In the genomic region with DNA sequence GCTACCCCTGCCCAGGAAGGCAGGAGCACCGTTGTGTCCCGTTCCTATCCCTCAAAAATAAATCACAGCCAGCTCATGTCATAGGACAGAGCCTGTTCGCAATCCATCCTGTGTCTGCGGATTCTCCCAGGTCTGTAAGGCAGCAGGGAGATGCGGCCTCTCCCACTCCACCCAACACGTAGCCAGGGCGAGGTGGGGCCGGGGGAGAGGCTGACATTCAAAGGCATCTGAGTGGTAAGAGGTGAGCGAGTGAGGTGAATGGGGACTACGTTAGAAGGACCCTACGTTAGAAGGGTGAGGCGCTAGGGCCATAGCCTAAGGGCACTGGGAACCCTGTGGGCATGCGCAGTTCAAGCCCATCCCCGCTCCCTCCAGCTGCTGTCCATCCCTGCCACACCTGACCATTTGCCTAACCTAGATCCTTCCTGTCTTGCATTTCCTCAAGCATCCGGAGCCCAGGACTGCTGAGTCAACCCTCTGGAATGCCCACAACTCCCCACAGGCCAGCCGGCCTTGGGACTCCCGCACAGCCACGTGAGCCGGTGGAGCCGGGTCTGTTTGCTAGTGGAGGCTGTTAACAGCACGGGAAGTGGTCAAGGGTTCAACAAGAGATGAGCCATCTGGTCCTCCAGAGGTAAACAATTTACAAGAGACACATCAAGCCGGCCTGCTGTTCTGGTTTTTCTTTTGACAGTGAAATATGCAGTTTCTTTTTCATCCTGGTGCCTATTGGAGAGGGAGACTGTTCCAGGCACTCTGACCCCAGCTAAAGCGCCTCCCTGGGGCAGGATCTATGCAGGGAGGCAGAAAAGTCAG, we compare ENCODE assay signal across 1 cellular context.
A peak's percentile ranks its signal among the peaks of the same experiment; 100 is the strongest.
TF ChIP-seq lines count a peak whose summit lies in the region.

No MANE protein-coding gene starts in this region.

TF ChIP-seq in HEK293, 187 proteins besides CTCF, POLR2A, EP300 and RAD21 (continued from another document):
- TF ChIP-seq, protein P1, sequence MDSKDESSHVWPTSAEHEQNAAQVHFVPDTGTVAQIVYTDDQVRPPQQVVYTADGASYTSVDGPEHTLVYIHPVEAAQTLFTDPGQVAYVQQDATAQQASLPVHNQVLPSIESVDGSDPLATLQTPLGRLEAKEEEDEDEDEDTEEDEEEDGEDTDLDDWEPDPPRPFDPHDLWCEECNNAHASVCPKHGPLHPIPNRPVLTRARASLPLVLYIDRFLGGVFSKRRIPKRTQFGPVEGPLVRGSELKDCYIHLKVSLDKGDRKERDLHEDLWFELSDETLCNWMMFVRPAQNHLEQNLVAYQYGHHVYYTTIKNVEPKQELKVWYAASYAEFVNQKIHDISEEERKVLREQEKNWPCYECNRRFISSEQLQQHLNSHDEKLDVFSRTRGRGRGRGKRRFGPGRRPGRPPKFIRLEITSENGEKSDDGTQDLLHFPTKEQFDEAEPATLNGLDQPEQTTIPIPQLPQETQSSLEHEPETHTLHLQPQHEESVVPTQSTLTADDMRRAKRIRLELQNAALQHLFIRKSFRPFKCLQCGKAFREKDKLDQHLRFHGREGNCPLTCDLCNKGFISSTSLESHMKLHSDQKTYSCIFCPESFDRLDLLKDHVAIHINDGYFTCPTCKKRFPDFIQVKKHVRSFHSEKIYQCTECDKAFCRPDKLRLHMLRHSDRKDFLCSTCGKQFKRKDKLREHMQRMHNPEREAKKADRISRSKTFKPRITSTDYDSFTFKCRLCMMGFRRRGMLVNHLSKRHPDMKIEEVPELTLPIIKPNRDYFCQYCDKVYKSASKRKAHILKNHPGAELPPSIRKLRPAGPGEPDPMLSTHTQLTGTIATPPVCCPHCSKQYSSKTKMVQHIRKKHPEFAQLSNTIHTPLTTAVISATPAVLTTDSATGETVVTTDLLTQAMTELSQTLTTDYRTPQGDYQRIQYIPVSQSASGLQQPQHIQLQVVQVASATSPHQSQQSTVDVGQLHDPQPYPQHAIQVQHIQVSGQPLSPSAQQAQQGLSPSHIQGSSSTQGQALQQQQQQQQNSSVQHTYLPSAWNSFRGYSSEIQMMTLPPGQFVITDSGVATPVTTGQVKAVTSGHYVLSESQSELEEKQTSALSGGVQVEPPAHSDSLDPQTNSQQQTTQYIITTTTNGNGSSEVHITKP (tag by site-specific recombination; IDR thresholded peaks at IDR 0.05) = peak; percentile 37; the same call in 1 of the 2 replicates
- TF ChIP-seq ZNF280C (tag by site-specific recombination; IDR thresholded peaks at IDR 0.05) (no peak), BCL11B (tag by site-specific recombination; IDR thresholded peaks at IDR 0.05; ENCODE audit: low read depth) (no peak), ZNF174 (tag by site-specific recombination; IDR thresholded peaks at IDR 0.05) (no peak), ZNF585B (tag by site-specific recombination; IDR thresholded peaks at IDR 0.05) (no peak), GLIS1 (tag by site-specific recombination; IDR thresholded peaks at IDR 0.05) (peak; percentile 92), ZBTB17 (tag by site-specific recombination; IDR thresholded peaks at IDR 0.05) (peak; percentile 60), SETDB1 (IDR thresholded peaks at IDR 0.05; ENCODE audit: insufficient read length, low read length) (no peak), ZNF366 (tag by site-specific recombination; conservative IDR thresholded peaks at IDR 0.05) (peak; percentile 54), ZNF146 (tag by site-specific recombination; IDR thresholded peaks at IDR 0.05) (no peak), SP7 (tag by site-specific recombination; IDR thresholded peaks at IDR 0.05) (peak; percentile 56), WT1 (tag by site-specific recombination; IDR thresholded peaks at IDR 0.05) (peak; percentile 42; the same call in 1 of the 2 replicates), ZNF76 (tag by site-specific recombination; IDR thresholded peaks at IDR 0.05; ENCODE audit: borderline replicate concordance, low read depth) (peak; percentile 32; the same call in 1 of the 2 replicates), ZNF335 (tag by site-specific recombination; conservative IDR thresholded peaks at IDR 0.05) (0 out of 2 replicates have a peak, but pooled peaks have one; percentile 24), ZIC2 (tag by site-specific recombination; IDR thresholded peaks at IDR 0.05) (no peak), ZNF48 (tag by site-specific recombination; IDR thresholded peaks at IDR 0.05) (no peak), PBX3 (CRISPR knock-in tag; IDR thresholded peaks at IDR 0.05) (no peak), ZNF19 (tag by site-specific recombination; IDR thresholded peaks at IDR 0.05; ENCODE audit: low read depth) (no peak)
- TF ChIP-seq, protein P2, sequence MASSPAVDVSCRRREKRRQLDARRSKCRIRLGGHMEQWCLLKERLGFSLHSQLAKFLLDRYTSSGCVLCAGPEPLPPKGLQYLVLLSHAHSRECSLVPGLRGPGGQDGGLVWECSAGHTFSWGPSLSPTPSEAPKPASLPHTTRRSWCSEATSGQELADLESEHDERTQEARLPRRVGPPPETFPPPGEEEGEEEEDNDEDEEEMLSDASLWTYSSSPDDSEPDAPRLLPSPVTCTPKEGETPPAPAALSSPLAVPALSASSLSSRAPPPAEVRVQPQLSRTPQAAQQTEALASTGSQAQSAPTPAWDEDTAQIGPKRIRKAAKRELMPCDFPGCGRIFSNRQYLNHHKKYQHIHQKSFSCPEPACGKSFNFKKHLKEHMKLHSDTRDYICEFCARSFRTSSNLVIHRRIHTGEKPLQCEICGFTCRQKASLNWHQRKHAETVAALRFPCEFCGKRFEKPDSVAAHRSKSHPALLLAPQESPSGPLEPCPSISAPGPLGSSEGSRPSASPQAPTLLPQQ (tag by site-specific recombination; IDR thresholded peaks at IDR 0.05) = peak; percentile 22; the same call in 1 of the 2 replicates
